11 cellular contexts compared by ENCODE assay signal in the genomic region with DNA sequence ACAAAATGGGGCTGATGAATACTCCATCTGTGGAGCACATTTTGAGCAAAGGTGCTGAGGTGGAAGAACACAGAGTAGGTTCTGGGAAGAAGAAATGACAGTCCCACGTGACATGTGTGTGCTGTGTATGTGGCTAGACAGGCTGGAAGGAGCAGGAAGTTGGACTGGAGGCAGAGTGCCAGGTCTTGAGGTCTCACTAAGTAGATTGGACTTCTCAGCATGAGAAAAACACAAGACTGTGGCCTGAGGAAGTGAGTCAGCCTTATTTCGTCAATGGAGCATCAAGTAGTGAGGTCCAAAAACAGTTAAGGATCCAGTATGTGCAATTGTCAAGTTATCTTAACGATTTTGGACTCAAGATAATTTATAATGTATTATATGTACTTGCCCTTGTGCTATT.
A peak's percentile ranks its signal among the peaks of the same experiment; 100 is the strongest.
DNase-seq lines count a peak whose midpoint lies in the region; ATAC-seq, FAIRE-seq and TF ChIP-seq lines count a peak whose summit lies in the region.
"Had no signal": no experiment of that assay in that cellular context is flagged by ENCODE, and none has a peak within 500 bp of the region (broad histone marks: within the 10 kb centered on the region; RNA-seq: fewer than 3 reads in every experiment).

No MANE protein-coding gene starts in this region.

- H3K9ac ChIP-seq in kidney (ENCODE audit: low read length in 2 of 2) = no peak overlapping the region

- H3K36me3 ChIP-seq in kidney (ENCODE audit: control insufficient read depth in 1 of 2, insufficient read depth in 2 of 2, low read length in 2 of 2) = no peaks in the 10 kb centered on the region

- TF ChIP-seq CTCF in cardiac fibroblast (IDR thresholded peaks at IDR 0.05; ENCODE audit: low read depth, low read length) = no peak
- TF ChIP-seq CTCF in kidney (IDR thresholded peaks at IDR 0.05; ENCODE audit: borderline replicate concordance, extremely low read depth, insufficient read depth) = no peak

- FAIRE-seq in kidney (lab: Jason Lieb, UNC) = no peak

- H3K4me3 ChIP-seq in cardiac fibroblast (replicated peaks in 1 of 2; ENCODE audit: low read depth in 2 of 2, low read length in 2 of 2) (no peak overlapping the region), kidney (ENCODE audit: low read length in 2 of 2) (no peak overlapping the region)

- H3K9me3 ChIP-seq in kidney (ENCODE audit: control insufficient read depth in 1 of 2, low read length in 2 of 2) = peaks cover 2 to 3% of the 10 kb centered on the region in 2 donors

- no peak for ATAC-seq in stimulated activated naive CD8-positive, alpha-beta T cell treated with anti-CD3 and anti-CD28 coated beads, Interleukin-15, Interleukin-2, amounts not matched to agents 100 U/mL and 50 U/mL, for 24 hours
- ATAC-seq: activated T-cell treated with anti-CD3 and anti-CD28 coated beads, Interleukin-2, amount 50 U/mL, for 72 hours had no signal

- DNase-seq in ACHN (peak; percentile 40), LHCN-M2 (ENCODE audit: low read depth) (peak; percentile 91), cardiac fibroblast (ENCODE audit: low read depth in 2 of 2) (peak; percentile 100), kidney (peak; percentile 73), NCI-H1694 (lab: John Stamatoyannopoulos, UW) (no peak), NCI-H524 treated with DMSO at 0.1 percent for 48 hours (lab: John Stamatoyannopoulos, UW) (no peak)
- no peak for DNase-seq in stimulated activated naive CD8-positive, alpha-beta T cell treated with anti-CD3 and anti-CD28 coated beads, Interleukin-15, Interleukin-2, amounts not matched to agents 100 U/mL and 50 U/mL, for 24 hours
- no peak for DNase-seq in activated T-cell treated with anti-CD3 and anti-CD28 coated beads, Interleukin-2, amount 50 U/mL, for 1 hour
- DNase-seq: activated T-cell treated with anti-CD3 and anti-CD28 coated beads, Interleukin-2, amount 50 U/mL, for 72 hours; natural killer cell had no signal

- no peaks in the 10 kb centered on the region for H3K4me1 ChIP-seq in kidney (ENCODE audit: control insufficient read depth in 1 of 2, insufficient read depth in 1 of 2, low read depth in 1 of 2, low read length in 2 of 2)

- no peak overlapping the region for H3K27ac ChIP-seq in kidney (ENCODE audit: low read depth in 2 of 2, low read length in 2 of 2)
- H3K27ac ChIP-seq: C4-2B had no signal

- in situ Hi-C loops in ACHN (cut with HindIII; ENCODE audit: low pct_ligation_motif_present, low pct_unique_long_range_greater_than_20kb, low sequenced_read_pairs) = no loop called here

- intact Hi-C loops in kidney (cut with DNase I) = no loop called here

Comparison
In these comparisons a context has a peak if more than half of its experiments do, and no peak if none do; other contexts are left out.
1. DNase-seq: peak in ACHN (single experiment), LHCN-M2 (single experiment), cardiac fibroblast (2 of 2) and kidney (single experiment); none in NCI-H1694 (single experiment), stimulated activated naive CD8-positive, alpha-beta T cell treated with anti-CD3 and anti-CD28 coated beads, Interleukin-15, Interleukin-2, amounts not matched to agents 100 U/mL and 50 U/mL, for 24 hours (single experiment), activated T-cell treated with anti-CD3 and anti-CD28 coated beads, Interleukin-2, amount 50 U/mL, for 1 hour (single experiment) and NCI-H524 treated with DMSO at 0.1 percent for 48 hours (single experiment).